In genomic region chr1:113916974-113917373, GRCh38 we compare ENCODE assay signal across 28 cellular contexts. TPM values are rescaled to one million over a fixed set of nuclear protein-coding genes. Genes with fewer than 3 reads are reported as not detected.
DNase-seq lines count a peak whose midpoint lies in the region; ATAC-seq, FAIRE-seq and TF ChIP-seq lines count a peak whose summit lies in the region.
"Had no signal": no experiment of that assay in that cellular context is flagged by ENCODE, and none has a peak within 500 bp of the region (broad histone marks: within the 10 kb centered on the region; RNA-seq: fewer than 3 reads in every experiment).

No MANE protein-coding gene starts in this region.

- no peak for TF ChIP-seq RAD21 in K562 (CRISPR knock-in tag; conservative IDR thresholded peaks at IDR 0.05 in 1 of 2, IDR thresholded peaks at IDR 0.05 in 1 of 2)

- peaks cover 3% of the 10 kb centered on the region for H3K9me1 ChIP-seq in K562 (ENCODE audit: control insufficient read depth, insufficient read depth, low read length)

- 82% methylated on average over 5 of the region's 5 CpGs for WGBS in K562 (ENCODE audit: insufficient coverage, low coverage, missing lambda C conversion rate)

- no peaks in the 10 kb centered on the region; the same call in 1 of the 2 replicates for H3K4me1 ChIP-seq in HEK293 (ENCODE audit: control insufficient read depth, insufficient read depth, low read length)
- H3K4me1 ChIP-seq in RWPE2 (ENCODE audit: insufficient read depth, poor library complexity, severe bottlenecking) = no peaks in the 10 kb centered on the region
- peaks cover 25 to 52% of the 10 kb centered on the region in 2 experiments; a peak in 4 of 5 replicates for H3K4me1 ChIP-seq in K562 (replicated peaks in 1 of 2; ENCODE audit: control insufficient read depth in 2 of 2, insufficient read depth in 2 of 2, low read length in 2 of 2)
- H3K4me1 ChIP-seq in GM23338 (ENCODE audit: insufficient read depth) = no peaks in the 10 kb centered on the region
- H3K4me1 ChIP-seq: BE2C, BLaER1 had no signal

- no peak for FAIRE-seq in K562 (lab: Jason Lieb, UNC)
- FAIRE-seq: A204.1, GM12878, GM12892, GM18507 had no signal

- H3K9me2 ChIP-seq in GM23338 (ENCODE audit: insufficient read depth) = peaks cover 3% of the 10 kb centered on the region; the same call in 1 of the 2 replicates

- H3K27ac Mint-ChIP-seq in stimulated activated effector memory CD8-positive, alpha-beta T cell treated with anti-CD3 and anti-CD28 coated beads, Interleukin-12 subunit alpha, Interleukin-12 subunit beta, amount 100 ng/mL, for 72 hours = peak overlapping the region; percentile 53
- H3K27ac Mint-ChIP-seq in GM23338 = no peak overlapping the region
- H3K27ac Mint-ChIP-seq: CD4-positive, alpha-beta memory T cell had no signal

- CTCF ChIA-PET in HEK293 (lab: Yijun Ruan, JAX) (interaction anchor here (0.7 kb wide), 1 partner anchor 14 kb away, joined by 4 read pairs; no protein-coding TSS in a partner anchor), K562 (lab: Yijun Ruan, JAX; ENCODE audit: low intra/inter-chr PET ratio) (no interaction called here)

- H3K27ac ChIP-seq in HEK293 (ENCODE audit: extremely low read depth, low read depth, low read length) (no peak overlapping the region), RWPE2 (ENCODE audit: poor library complexity, severe bottlenecking) (no peak overlapping the region), K562 (ENCODE audit: extremely low read depth, low read depth, low read length) (no peak overlapping the region), GM23338 (ENCODE audit: low read depth) (no peak overlapping the region)
- H3K27ac ChIP-seq: BLaER1 had no signal

- TF ChIP-seq POLR2A in K562 (conservative IDR thresholded peaks at IDR 0.05) = no peak

- H3K4me2 ChIP-seq in K562 (ENCODE audit: insufficient read depth, low read length) (no peak overlapping the region), GM23338 (no peak overlapping the region)
- H3K4me2 ChIP-seq: BLaER1 had no signal

- no peak for TF ChIP-seq CTCF in HEK293 (tag by site-specific recombination; IDR thresholded peaks at IDR 0.05)
- TF ChIP-seq CTCF in RWPE2 (IDR thresholded peaks at IDR 0.05; ENCODE audit: poor library complexity, severe bottlenecking) = no peak
- TF ChIP-seq CTCF in K562 (IDR thresholded peaks at IDR 0.05 in 2 of 3, conservative IDR thresholded peaks at IDR 0.05 in 1 of 3; ENCODE audit: insufficient read depth in 2 of 3, low read depth in 1 of 3, low read length in 3 of 3) = no peak
- TF ChIP-seq CTCF in GM23338 (conservative IDR thresholded peaks at IDR 0.05; ENCODE audit: low read depth in 2 of 2) = no peak

- H4K20me1 ChIP-seq in K562 (replicated peaks; ENCODE audit: control insufficient read depth, insufficient read depth, low read length) (no peaks in the 10 kb centered on the region), GM23338 (replicated peaks; ENCODE audit: insufficient read depth) (no peaks in the 10 kb centered on the region)
- H4K20me1 ChIP-seq: BLaER1 had no signal

- H3K4me3 ChIP-seq in HEK293 (ENCODE audit: low read depth, low read length) (no peak overlapping the region), RWPE2 (ENCODE audit: severe bottlenecking) (no peak overlapping the region), K562 (no peak overlapping the region), GM23338 (no peak overlapping the region)
- H3K4me3 ChIP-seq: BLaER1, GM12878 had no signal

- no peaks in the 10 kb centered on the region for H3K9me3 Mint-ChIP-seq in stimulated activated effector memory CD8-positive, alpha-beta T cell treated with anti-CD3 and anti-CD28 coated beads, Interleukin-12 subunit alpha, Interleukin-12 subunit beta, amount 100 ng/mL, for 72 hours
- H3K9me3 Mint-ChIP-seq in GM23338 = no peaks in the 10 kb centered on the region
- H3K9me3 Mint-ChIP-seq: CD4-positive, alpha-beta memory T cell; CD8-positive, alpha-beta memory T cell had no signal

- H3F3A ChIP-seq in GM23338 (replicated peaks; ENCODE audit: low read depth) = no peaks in the 10 kb centered on the region

- DNase-seq in RWPE2 (ENCODE audit: low spot score) (no peak), K562 (ENCODE audit: extremely low read depth in 1 of 4, low spot score in 3 of 4) (no peak), NCI-H510A treated with DMSO at 0.1 percent for 48 hours (lab: John Stamatoyannopoulos, UW) (no peak), GM23338 (ENCODE audit: low spot score) (no peak)
- no peak for DNase-seq in stimulated activated effector memory CD8-positive, alpha-beta T cell treated with anti-CD3 and anti-CD28 coated beads, Interleukin-12 subunit alpha, Interleukin-12 subunit beta, amount 100 ng/mL, for 72 hours (ENCODE audit: low spot score in 2 of 2)
- DNase-seq: 8988T; ACHN; BE2C; C1 segment of cervical spinal cord; CD4-positive, alpha-beta memory T cell; CD4-positive, CD25-positive, alpha-beta regulatory T cell; CD8-positive, alpha-beta memory T cell; COR-L47; DMS 273 treated with DMSO at 0.1 percent for 48 hours; DMS153; DMS53; DMS79; DND-41; GDM1 had no signal

- H3K9ac ChIP-seq in K562 (ENCODE audit: insufficient read depth in 1 of 2, low read depth in 2 of 2, low read length in 2 of 2) = no peak overlapping the region
- H3K9ac ChIP-seq: BLaER1 had no signal

- H3K27me3 Mint-ChIP-seq in GM23338 (ENCODE audit: insufficient read depth, low read depth, poor library complexity) = no peaks in the 10 kb centered on the region

- no peaks in the 10 kb centered on the region for H3K27me3 ChIP-seq in RWPE2 (ENCODE audit: insufficient read depth, poor library complexity, severe bottlenecking)
- H3K27me3 ChIP-seq in K562 (ENCODE audit: control insufficient read depth in 2 of 2, insufficient read depth in 2 of 2, low read length in 2 of 2) = no peaks in the 10 kb centered on the region
- H3K27me3 ChIP-seq in GM23338 (ENCODE audit: insufficient read depth) = no peaks in the 10 kb centered on the region
- H3K27me3 ChIP-seq: BE2C, BLaER1 had no signal

- POLR2A ChIA-PET in HEK293 (lab: Yijun Ruan, JAX) (interaction anchor here (1.5 kb wide), 1 partner anchor 12 kb away, joined by 4 read pairs; the partner anchor contains the start of genes AP4B1 and DCLRE1B), K562 (lab: Yijun Ruan, JAX) (interaction anchor here (1.4 to 6.5 kb wide), 3 partner anchors 8 to 13 kb away, joined by 4 to 64 read pairs (median 8); partner anchors contain the start of gene HIPK1)

- peaks cover 7% of the 10 kb centered on the region for H3K4me1 Mint-ChIP-seq in stimulated activated effector memory CD8-positive, alpha-beta T cell treated with anti-CD3 and anti-CD28 coated beads, Interleukin-12 subunit alpha, Interleukin-12 subunit beta, amount 100 ng/mL, for 72 hours
- H3K4me1 Mint-ChIP-seq in GM23338 = peaks cover 3% of the 10 kb centered on the region; the same call in 1 of the 3 replicates

- intact Hi-C loops in K562 (cut with micrococcal nuclease) = no loop called here

- H2AFZ ChIP-seq in K562 (ENCODE audit: low read depth, low read length) (no peak overlapping the region), GM23338 (no peak overlapping the region)

- no TSS peak for BruUV-seq in K562 (replicated peaks; lab: Mats Ljungman, UMichigan)

- no peaks in the 10 kb centered on the region for H3K9me3 ChIP-seq in HEK293 (ENCODE audit: control insufficient read depth, insufficient read depth, low read depth, low read length)
- no peaks in the 10 kb centered on the region for H3K9me3 ChIP-seq in RWPE2 (ENCODE audit: severe bottlenecking)
- no peaks in the 10 kb centered on the region for H3K9me3 ChIP-seq in K562 (replicated peaks; ENCODE audit: control insufficient read depth, insufficient read depth, low read depth, low read length)
- H3K9me3 ChIP-seq: BE2C, BLaER1 had no signal

- H3K36me3 Mint-ChIP-seq in stimulated activated effector memory CD8-positive, alpha-beta T cell treated with anti-CD3 and anti-CD28 coated beads, Interleukin-12 subunit alpha, Interleukin-12 subunit beta, amount 100 ng/mL, for 72 hours = no peaks in the 10 kb centered on the region
- H3K36me3 Mint-ChIP-seq in GM23338 (ENCODE audit: low read depth) = no peaks in the 10 kb centered on the region

- in situ Hi-C loops in K562 (cut with MboI) = no loop called here

- no peak for TF ChIP-seq EP300 in K562 (IDR thresholded peaks at IDR 0.05; ENCODE audit: low read length)

- H3K79me2 ChIP-seq in K562 (ENCODE audit: control insufficient read depth, insufficient read depth, low read length) = peaks cover 27% of the 10 kb centered on the region
- no peaks in the 10 kb centered on the region for H3K79me2 ChIP-seq in GM23338 (replicated peaks; ENCODE audit: insufficient read depth)

- ATAC-seq in RWPE2 (ENCODE audit: low read depth) (peak; percentile 17; the same call in 1 of the 3 replicates), K562 (no peak), GM23338 (no peak), HG03196 (IDR thresholded peaks at IDR 0.05; ENCODE audit: unreplicated experiment) (no peak)
- no peak for ATAC-seq in stimulated activated effector memory CD8-positive, alpha-beta T cell treated with anti-CD3 and anti-CD28 coated beads, Interleukin-12 subunit alpha, Interleukin-12 subunit beta, amount 100 ng/mL, for 72 hours
- ATAC-seq: GM12878 had no signal

- H3K4me3 Mint-ChIP-seq in stimulated activated effector memory CD8-positive, alpha-beta T cell treated with anti-CD3 and anti-CD28 coated beads, Interleukin-12 subunit alpha, Interleukin-12 subunit beta, amount 100 ng/mL, for 72 hours = no peak overlapping the region
- no peak overlapping the region for H3K4me3 Mint-ChIP-seq in GM23338
- H3K4me3 Mint-ChIP-seq: CD14-positive monocyte; CD4-positive, alpha-beta memory T cell; CD4-positive, CD25-positive, alpha-beta regulatory T cell; CD8-positive, alpha-beta memory T cell had no signal

- H3K36me3 ChIP-seq in HEK293 (ENCODE audit: control insufficient read depth in 2 of 2, insufficient read depth in 1 of 2, low read length in 2 of 2) (peaks cover 0 to 20% of the 10 kb centered on the region in 2 experiments; a peak in 1 of 3 replicates), RWPE2 (ENCODE audit: low read depth) (peaks cover 18% of the 10 kb centered on the region), K562 (ENCODE audit: control insufficient read depth, insufficient read depth, low read length) (peaks cover 16% of the 10 kb centered on the region), GM23338 (ENCODE audit: insufficient read depth) (peaks cover 2% of the 10 kb centered on the region; the same call in 1 of the 2 replicates)

RNA-seq across cellular contexts. Expression of gene DCLRE1B, which starts 11.8 kb away (rescaled TPM):
- total RNA-seq in K562 (2011; cell fraction: chromatin; rRNA removed; ENCODE audit: low replicate concordance) = 9.0 and 11.8 TPM in 2 replicates
- 8.8 and 8.9 TPM in 2 replicates for total RNA-seq in K562 (2011; cell fraction: nucleolus; rRNA removed)
- 8.4 and 10.4 TPM in 2 replicates for total RNA-seq in K562 (2011; cell fraction: nucleoplasm; rRNA removed)
- total RNA-seq in K562 (2014; rRNA removed) = 10.6 and 15.8 TPM in 2 replicates
- total RNA-seq in K562 (2014; rRNA removed; fragmentation: Illumina TruSeq; extraction: Trizol) = 17.2 and 19.2 TPM in 2 replicates
- total RNA-seq in K562 (2015; rRNA removed; fragmentation: Illumina TruSeq; extraction: Trizol) = 22.6 and 22.9 TPM in 2 replicates
- 22.8 and 23.7 TPM in 2 replicates for total RNA-seq in K562 (2021)
- polyA plus RNA-seq in K562 (2011; rRNA removed) = 11.0 and 11.7 TPM in 2 replicates
- 13.7 and 18.9 TPM in 2 replicates for polyA plus RNA-seq in K562 (2011; cell fraction: cytosol; rRNA removed)
- polyA plus RNA-seq in K562 (2011; cell fraction: nucleus; rRNA removed) = 6.8 and 10.7 TPM in 2 replicates
- polyA plus RNA-seq in K562 (2012) = 14.8 and 17.9 TPM in 2 replicates
- polyA plus RNA-seq in K562 (2014; fragmentation: Illumina TruSeq; extraction: Trizol) = 25.9 and 28.8 TPM in 2 replicates
- polyA plus RNA-seq in K562 (2014; fragmentation: Nextera tagmentation; extraction: Ambion mirVana) = 10 to 100 TPM; 12.4 to 22.2 TPM
- polyA plus RNA-seq in K562 (2014; rRNA removed) = 14.9 and 18.0 TPM in 2 replicates
- polyA minus RNA-seq in K562 (2011; rRNA and poly(A)+ RNA removed) = 14.5 and 14.7 TPM in 2 replicates
- 10.4 and 16.3 TPM in 2 replicates for polyA minus RNA-seq in K562 (2011; cell fraction: cytosol; rRNA and poly(A)+ RNA removed)
- polyA minus RNA-seq in K562 (2011; cell fraction: nucleus; rRNA and poly(A)+ RNA removed) = 5.1 and 7.6 TPM in 2 replicates
- total RNA-seq in GM23338 (2014; rRNA removed; shearing (Covaris generic)) = 8.7 and 9.7 TPM in 2 replicates
- 6.3 and 6.9 TPM in 2 replicates for polyA plus RNA-seq in GM23338 (2016; fragmentation: Nextera tagmentation; extraction: Ambion mirVana)

RNA-seq across cellular contexts. Expression of gene HIPK1, which starts 12.2 kb away (rescaled TPM):
- 87.8 and 103 TPM in 2 replicates for total RNA-seq in K562 (2011; cell fraction: chromatin; rRNA removed; ENCODE audit: low replicate concordance)
- 36.9 and 44.0 TPM in 2 replicates for total RNA-seq in K562 (2011; cell fraction: nucleolus; rRNA removed)
- 51.7 and 52.1 TPM in 2 replicates for total RNA-seq in K562 (2011; cell fraction: nucleoplasm; rRNA removed)
- total RNA-seq in K562 (2014; rRNA removed) = 20.2 and 28.3 TPM in 2 replicates
- total RNA-seq in K562 (2014; rRNA removed; fragmentation: Illumina TruSeq; extraction: Trizol) = 29.6 and 33.1 TPM in 2 replicates
- total RNA-seq in K562 (2015; rRNA removed; fragmentation: Illumina TruSeq; extraction: Trizol) = 28.6 and 29.6 TPM in 2 replicates
- total RNA-seq in K562 (2021) = 57.5 and 57.9 TPM in 2 replicates
- 56.1 and 66.4 TPM in 2 replicates for polyA plus RNA-seq in K562 (2011; rRNA removed)
- 61.3 and 67.9 TPM in 2 replicates for polyA plus RNA-seq in K562 (2011; cell fraction: cytosol; rRNA removed)
- 83.1 and 90.0 TPM in 2 replicates for polyA plus RNA-seq in K562 (2011; cell fraction: nucleus; rRNA removed)
- 26.4 and 28.7 TPM in 2 replicates for polyA plus RNA-seq in K562 (2012)
- 34.5 and 35.9 TPM in 2 replicates for polyA plus RNA-seq in K562 (2014; fragmentation: Illumina TruSeq; extraction: Trizol)
- polyA plus RNA-seq in K562 (2014; fragmentation: Nextera tagmentation; extraction: Ambion mirVana) = 10 to 100 TPM in 1 of 2 experiments, 1 to 10 TPM in 1; 10.0 to 10.9 TPM
- 21.3 and 21.9 TPM in 2 replicates for polyA plus RNA-seq in K562 (2014; rRNA removed)
- polyA minus RNA-seq in K562 (2011; rRNA and poly(A)+ RNA removed) = 157 and 177 TPM in 2 replicates
- 66.3 and 89.1 TPM in 2 replicates for polyA minus RNA-seq in K562 (2011; cell fraction: cytosol; rRNA and poly(A)+ RNA removed)
- polyA minus RNA-seq in K562 (2011; cell fraction: nucleus; rRNA and poly(A)+ RNA removed) = 27.6 and 55.2 TPM in 2 replicates
- total RNA-seq in GM23338 (2014; rRNA removed; shearing (Covaris generic)) = 44.4 and 47.5 TPM in 2 replicates
- polyA plus RNA-seq in GM23338 (2016; fragmentation: Nextera tagmentation; extraction: Ambion mirVana) = 13.6 and 14.3 TPM in 2 replicates

RNA-seq across cellular contexts. Expression of gene AP4B1, which starts 12.4 kb away (rescaled TPM):
- total RNA-seq in K562 (2011; cell fraction: chromatin; rRNA removed; ENCODE audit: low replicate concordance) = 103 and 194 TPM in 2 replicates
- total RNA-seq in K562 (2011; cell fraction: nucleolus; rRNA removed) = 47.9 and 67.8 TPM in 2 replicates
- total RNA-seq in K562 (2011; cell fraction: nucleoplasm; rRNA removed) = 93.6 and 108 TPM in 2 replicates
- total RNA-seq in K562 (2014; rRNA removed) (15.8 and 20.2 TPM in 2 replicates), K562 (2014; rRNA removed; fragmentation: Illumina TruSeq; extraction: Trizol) (24.6 and 30.4 TPM in 2 replicates), K562 (2015; rRNA removed; fragmentation: Illumina TruSeq; extraction: Trizol) (21.2 and 21.7 TPM in 2 replicates), K562 (2021) (22.2 and 23.8 TPM in 2 replicates)
- polyA plus RNA-seq in K562 (2011; rRNA removed) (36.5 and 37.3 TPM in 2 replicates), K562 (2014; fragmentation: Illumina TruSeq; extraction: Trizol) (26.7 and 28.5 TPM in 2 replicates), K562 (2014; fragmentation: Nextera tagmentation; extraction: Ambion mirVana) (10 to 100 TPM; 21.9 to 28.2 TPM), K562 (2014; rRNA removed) (26.1 and 32.0 TPM in 2 replicates), GM23338 (2016; fragmentation: Nextera tagmentation; extraction: Ambion mirVana) (4.4 and 7.5 TPM in 2 replicates)
- polyA plus RNA-seq in K562 (2011; cell fraction: cytosol; rRNA removed) = 11.8 and 29.3 TPM in 2 replicates
- 66.6 and 88.6 TPM in 2 replicates for polyA plus RNA-seq in K562 (2011; cell fraction: nucleus; rRNA removed)
- 19.7 and 20.1 TPM in 2 replicates for polyA plus RNA-seq in K562 (2012)
- polyA minus RNA-seq in K562 (2011; rRNA and poly(A)+ RNA removed) = 47.9 and 53.5 TPM in 2 replicates
- polyA minus RNA-seq in K562 (2011; cell fraction: cytosol; rRNA and poly(A)+ RNA removed) = 15.7 and 16.8 TPM in 2 replicates
- 24.4 and 47.7 TPM in 2 replicates for polyA minus RNA-seq in K562 (2011; cell fraction: nucleus; rRNA and poly(A)+ RNA removed)
- 12.7 and 13.4 TPM in 2 replicates for total RNA-seq in GM23338 (2014; rRNA removed; shearing (Covaris generic))

RNA-seq across cellular contexts. Expression of gene BCL2L15, which starts 29.6 kb away (rescaled TPM):
- 1.4 and 2.8 TPM in 2 replicates for total RNA-seq in K562 (2011; cell fraction: chromatin; rRNA removed; ENCODE audit: low replicate concordance)
- 0.53 and 0.67 TPM in 2 replicates for total RNA-seq in K562 (2011; cell fraction: nucleolus; rRNA removed)
- total RNA-seq in K562 (2011; cell fraction: nucleoplasm; rRNA removed) = 0.95 and 2.5 TPM in 2 replicates
- total RNA-seq in K562 (2014; rRNA removed) (0.09 and 0.12 TPM in 2 replicates), K562 (2014; rRNA removed; fragmentation: Illumina TruSeq; extraction: Trizol) (0.32 and 0.33 TPM in 2 replicates), K562 (2015; rRNA removed; fragmentation: Illumina TruSeq; extraction: Trizol) (0.19 and 0.36 TPM in 2 replicates), K562 (2021) (0.09 and 0.72 TPM in 2 replicates)
- polyA plus RNA-seq in K562 (2011; rRNA removed) (0.25 and 0.74 TPM in 2 replicates), K562 (2014; fragmentation: Illumina TruSeq; extraction: Trizol) (0.06 and 0.26 TPM in 2 replicates), K562 (2014; fragmentation: Nextera tagmentation; extraction: Ambion mirVana) (under 1 TPM in 1 of 2 experiments, not detected in 1; 0.42 TPM), K562 (2014; rRNA removed) (0.32 and 0.78 TPM in 2 replicates), GM23338 (2016; fragmentation: Nextera tagmentation; extraction: Ambion mirVana) (0.40 TPM in 1 of 2 replicates, not detected in the other)
- 0.10 and 0.15 TPM in 2 replicates for polyA plus RNA-seq in K562 (2011; cell fraction: cytosol; rRNA removed)
- polyA plus RNA-seq in K562 (2011; cell fraction: nucleus; rRNA removed) = 0.85 and 1.2 TPM in 2 replicates
- polyA plus RNA-seq in K562 (2012) = 0.20 and 0.43 TPM in 2 replicates
- polyA minus RNA-seq in K562 (2011; rRNA and poly(A)+ RNA removed) = 0.48 and 1.2 TPM in 2 replicates
- not detected in 2 replicates for polyA minus RNA-seq in K562 (2011; cell fraction: cytosol; rRNA and poly(A)+ RNA removed)
- polyA minus RNA-seq in K562 (2011; cell fraction: nucleus; rRNA and poly(A)+ RNA removed) = 0.33 and 0.40 TPM in 2 replicates
- total RNA-seq in GM23338 (2014; rRNA removed; shearing (Covaris generic)) = 0.78 TPM in 1 of 2 replicates, not detected in the other
- polyA plus RNA-seq: CD14-positive monocyte; CD8-positive, alpha-beta memory T cell had no signal

RNA-seq across cellular contexts. Expression of gene PTPN22, which starts 45.5 kb away (rescaled TPM):
- total RNA-seq in K562 (2011; cell fraction: chromatin; rRNA removed; ENCODE audit: low replicate concordance) = 0.53 and 0.81 TPM in 2 replicates
- 0.17 and 0.79 TPM in 2 replicates for total RNA-seq in K562 (2011; cell fraction: nucleolus; rRNA removed)
- 0.46 and 1.9 TPM in 2 replicates for total RNA-seq in K562 (2011; cell fraction: nucleoplasm; rRNA removed)
- total RNA-seq in K562 (2014; rRNA removed) (0.82 and 1.3 TPM in 2 replicates), K562 (2014; rRNA removed; fragmentation: Illumina TruSeq; extraction: Trizol) (1.9 and 2.0 TPM in 2 replicates), K562 (2015; rRNA removed; fragmentation: Illumina TruSeq; extraction: Trizol) (4.6 and 5.3 TPM in 2 replicates), K562 (2021) (1.0 and 1.3 TPM in 2 replicates)
- polyA plus RNA-seq in K562 (2011; rRNA removed) (0.45 and 0.76 TPM in 2 replicates), K562 (2014; fragmentation: Illumina TruSeq; extraction: Trizol) (1.9 and 2.3 TPM in 2 replicates), K562 (2014; fragmentation: Nextera tagmentation; extraction: Ambion mirVana) (1 to 10 TPM; 1.1 to 1.6 TPM), K562 (2014; rRNA removed) (0.95 and 1.4 TPM in 2 replicates), GM23338 (2016; fragmentation: Nextera tagmentation; extraction: Ambion mirVana) (0.08 and 0.40 TPM in 2 replicates)
- 0.09 and 0.47 TPM in 2 replicates for polyA plus RNA-seq in K562 (2011; cell fraction: cytosol; rRNA removed)
- 0.77 and 0.98 TPM in 2 replicates for polyA plus RNA-seq in K562 (2011; cell fraction: nucleus; rRNA removed)
- 2.5 and 7.6 TPM in 2 replicates for polyA plus RNA-seq in K562 (2012)
- polyA minus RNA-seq in K562 (2011; rRNA and poly(A)+ RNA removed) = 0.46 and 2.4 TPM in 2 replicates
- polyA minus RNA-seq in K562 (2011; cell fraction: cytosol; rRNA and poly(A)+ RNA removed) = 0.64 TPM in 1 of 2 replicates, not detected in the other
- 0.81 and 2.4 TPM in 2 replicates for polyA minus RNA-seq in K562 (2011; cell fraction: nucleus; rRNA and poly(A)+ RNA removed)
- not detected in 2 replicates for total RNA-seq in GM23338 (2014; rRNA removed; shearing (Covaris generic))
- total RNA-seq: G401 had no signal

Comparison
In these comparisons a context has a peak if more than half of its experiments do, and no peak if none do; other contexts are left out.
1. Of the 44 proteins assayed by ChIP-seq in both K562 and HEK293: peak only in K562: none; only in HEK293: none; in both: ZNF121; in neither: 43.